Comparison of ENCODE assay signal across 8 cellular contexts in the genomic region with DNA sequence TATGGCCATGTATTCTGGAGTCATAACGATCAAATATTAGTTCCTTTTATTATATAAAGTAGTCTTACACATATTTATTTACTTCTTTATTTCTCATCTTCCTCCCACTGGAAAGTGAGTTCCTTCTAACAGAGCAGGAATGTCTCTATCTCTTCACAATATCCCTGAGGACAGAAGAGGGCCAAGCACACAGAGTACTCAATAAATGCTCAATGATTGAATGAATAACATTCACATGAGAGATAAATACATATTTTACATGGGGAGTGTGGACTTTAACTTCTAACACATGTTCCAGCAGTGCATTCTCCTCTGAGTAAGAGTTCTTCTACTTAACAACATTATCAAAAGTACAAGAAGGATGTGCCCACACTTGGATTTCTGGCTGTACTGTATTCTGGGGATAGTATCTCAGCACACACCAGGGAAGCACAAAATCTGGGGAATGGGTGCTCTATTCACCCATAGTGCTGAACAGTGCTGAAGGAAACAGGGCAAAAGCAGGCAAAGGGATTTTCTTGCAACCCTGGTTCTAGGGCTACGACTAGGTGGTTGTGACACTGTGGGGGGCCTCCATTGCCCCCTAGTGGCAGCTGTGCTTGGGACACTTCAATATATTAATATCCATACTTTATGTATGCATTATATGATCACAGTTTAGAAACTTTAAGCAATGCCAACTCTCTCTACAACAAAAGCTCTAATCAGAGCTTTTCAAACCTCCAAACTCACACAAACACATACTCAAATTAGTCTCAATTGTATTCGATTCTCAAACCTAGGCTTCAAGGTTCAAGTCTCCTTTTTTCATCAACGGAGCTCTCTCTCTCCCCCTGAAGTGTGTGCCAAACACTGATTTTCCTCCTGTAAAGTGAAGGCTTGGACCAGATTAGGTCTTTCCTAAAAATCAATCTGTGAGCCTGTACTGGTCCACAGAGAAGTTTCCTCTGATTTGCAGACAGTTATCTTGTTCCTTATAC.
A peak's percentile ranks its signal among the peaks of the same experiment; 100 is the strongest.
DNase-seq lines count a peak whose midpoint lies in the region; ATAC-seq and TF ChIP-seq lines count a peak whose summit lies in the region.

No MANE protein-coding gene starts in this region.

- H3K36me3 Mint-ChIP-seq in naive B cell: peaks cover 0 to under 1% of the 10 kb centered on the region in 2 donors

- H3K4me1 ChIP-seq in HCT116 (ENCODE audit: control insufficient read depth in 1 of 2, insufficient read depth in 2 of 2, low read length in 2 of 2): no peaks in the 10 kb centered on the region

- CTCF ChIA-PET in HCT116 (lab: Charles Lee): interaction anchor here (0.9 to 3.8 kb wide), 2 partner anchors 19 to 21 kb away, joined by 3 to 18 read pairs; no protein-coding TSS in a partner anchor

- no peaks in the 10 kb centered on the region for H4K20me1 ChIP-seq in HCT116 (ENCODE audit: insufficient read depth)

- peak; percentile 66 for TF ChIP-seq RAD21 in HCT116 (IDR thresholded peaks at IDR 0.05; ENCODE audit: low read depth)

- no peak overlapping the region for H3K27ac Mint-ChIP-seq in naive B cell

- H3K4me3 Mint-ChIP-seq in naive B cell: no peak overlapping the region

- peak; percentile 4 for DNase-seq in NCI-H2196 (lab: John Stamatoyannopoulos, UW; ENCODE audit: unreplicated experiment)
- no peak for DNase-seq in NCI-H2196 treated with DMSO at 0.1 percent for 48 hours (lab: John Stamatoyannopoulos, UW; ENCODE audit: unreplicated experiment)
- DNase-seq in HCT116 (ENCODE audit: low read depth, low spot score): peak; percentile 22
- DNase-seq in MG63: peak; percentile 10
- peak; percentile 56 for DNase-seq in activated CD4-positive, alpha-beta T cell treated with anti-CD3 and anti-CD28 coated beads, Interleukin-2, amount 50 U/mL, for 1 hour
- peak; percentile 22 for DNase-seq in effector CD8-positive, alpha-beta T cell (lab: John Stamatoyannopoulos, UW)
- peak; percentile 38 for DNase-seq in naive B cell
- peak; percentile 37 for DNase-seq in stimulated activated naive CD4-positive, alpha-beta T cell treated with Interleukin-2 at 50 U/mL for 16 hours (lab: John Stamatoyannopoulos, UW)

- intact Hi-C loops in HCT116 (cut with micrococcal nuclease): loop anchor here (1.0 to 5.0 kb wide), 2 partner anchors 225 to 403 kb away; no protein-coding TSS in a partner anchor

- H3K9me2 ChIP-seq in HCT116 (ENCODE audit: insufficient read depth): no peaks in the 10 kb centered on the region

- H3K79me2 ChIP-seq in HCT116 (ENCODE audit: insufficient read depth, low read length): no peaks in the 10 kb centered on the region

- BruUV-seq in HCT116 (replicated peaks; lab: Mats Ljungman, UMichigan): no TSS peak

- RAD21 ChIA-PET in HCT116 (lab: Charles Lee; ENCODE audit: low non-redundant PET in 1 of 2, low total read pairs in 2 of 2, uncharacterized antibody in 2 of 2, unreplicated experiment in 2 of 2): no interaction called here

- H3K4me3 ChIP-seq in HCT116 (replicated peaks in 1 of 2; ENCODE audit: low read depth in 1 of 2, low read length in 2 of 2) (no peak overlapping the region), MG63 (no peak overlapping the region)

- no peak overlapping the region for H3K9ac ChIP-seq in HCT116 (ENCODE audit: low read length)

- peak; percentile 38 to 95 (median 82); a peak in 5 of 6 replicates for TF ChIP-seq CTCF in HCT116 (IDR thresholded peaks at IDR 0.05 in 2 of 3, conservative IDR thresholded peaks at IDR 0.05 in 1 of 3; ENCODE audit: borderline replicate concordance in 1 of 3, insufficient read depth in 1 of 3, low read depth in 2 of 3, low read length in 2 of 3)

- no peaks in the 10 kb centered on the region for H3K27me3 Mint-ChIP-seq in naive B cell

- H3K9me3 Mint-ChIP-seq in naive B cell: no peaks in the 10 kb centered on the region

- peaks cover 10 to 12% (median 10%) of the 10 kb centered on the region in 3 donors for H3K4me1 Mint-ChIP-seq in naive B cell

- no peak overlapping the region for H3K27ac ChIP-seq in HCT116 (ENCODE audit: low read depth, low read length)

- H3K27me3 ChIP-seq in HCT116 (ENCODE audit: insufficient read depth, low read length): no peaks in the 10 kb centered on the region
- H3K27me3 ChIP-seq in MG63: no peaks in the 10 kb centered on the region; the same call in 1 of the 2 replicates

- no peak overlapping the region for H2AFZ ChIP-seq in HCT116 (ENCODE audit: low read depth, low read length, poor library complexity, severe bottlenecking)

- no peak for TF ChIP-seq POLR2A in HCT116 (IDR thresholded peaks at IDR 0.05; ENCODE audit: borderline replicate concordance, extremely low read depth, insufficient read depth, insufficient read length)

- POLR2A ChIA-PET in HCT116 (lab: Charles Lee): no interaction called here

- H3K4me2 ChIP-seq in HCT116 (ENCODE audit: low read length): no peak overlapping the region

- H3K9me3 ChIP-seq in HCT116 (ENCODE audit: control insufficient read depth in 1 of 2, insufficient read depth in 1 of 2, low read depth in 1 of 2, low read length in 2 of 2): no peaks in the 10 kb centered on the region
- H3K9me3 ChIP-seq in MG63: no peaks in the 10 kb centered on the region

- ATAC-seq in HCT116 (peak; percentile 86), naive B cell (ENCODE audit: low read depth in 2 of 2) (peak; percentile 51 to 83)

- H3K36me3 ChIP-seq in HCT116 (ENCODE audit: control insufficient read depth in 1 of 2, insufficient read depth in 2 of 2, low read length in 2 of 2) (no peaks in the 10 kb centered on the region), MG63 (no peaks in the 10 kb centered on the region)

TF ChIP-seq in HCT116, 20 proteins besides CTCF, POLR2A, EP300 and RAD21:
- TF ChIP-seq, protein P1, sequence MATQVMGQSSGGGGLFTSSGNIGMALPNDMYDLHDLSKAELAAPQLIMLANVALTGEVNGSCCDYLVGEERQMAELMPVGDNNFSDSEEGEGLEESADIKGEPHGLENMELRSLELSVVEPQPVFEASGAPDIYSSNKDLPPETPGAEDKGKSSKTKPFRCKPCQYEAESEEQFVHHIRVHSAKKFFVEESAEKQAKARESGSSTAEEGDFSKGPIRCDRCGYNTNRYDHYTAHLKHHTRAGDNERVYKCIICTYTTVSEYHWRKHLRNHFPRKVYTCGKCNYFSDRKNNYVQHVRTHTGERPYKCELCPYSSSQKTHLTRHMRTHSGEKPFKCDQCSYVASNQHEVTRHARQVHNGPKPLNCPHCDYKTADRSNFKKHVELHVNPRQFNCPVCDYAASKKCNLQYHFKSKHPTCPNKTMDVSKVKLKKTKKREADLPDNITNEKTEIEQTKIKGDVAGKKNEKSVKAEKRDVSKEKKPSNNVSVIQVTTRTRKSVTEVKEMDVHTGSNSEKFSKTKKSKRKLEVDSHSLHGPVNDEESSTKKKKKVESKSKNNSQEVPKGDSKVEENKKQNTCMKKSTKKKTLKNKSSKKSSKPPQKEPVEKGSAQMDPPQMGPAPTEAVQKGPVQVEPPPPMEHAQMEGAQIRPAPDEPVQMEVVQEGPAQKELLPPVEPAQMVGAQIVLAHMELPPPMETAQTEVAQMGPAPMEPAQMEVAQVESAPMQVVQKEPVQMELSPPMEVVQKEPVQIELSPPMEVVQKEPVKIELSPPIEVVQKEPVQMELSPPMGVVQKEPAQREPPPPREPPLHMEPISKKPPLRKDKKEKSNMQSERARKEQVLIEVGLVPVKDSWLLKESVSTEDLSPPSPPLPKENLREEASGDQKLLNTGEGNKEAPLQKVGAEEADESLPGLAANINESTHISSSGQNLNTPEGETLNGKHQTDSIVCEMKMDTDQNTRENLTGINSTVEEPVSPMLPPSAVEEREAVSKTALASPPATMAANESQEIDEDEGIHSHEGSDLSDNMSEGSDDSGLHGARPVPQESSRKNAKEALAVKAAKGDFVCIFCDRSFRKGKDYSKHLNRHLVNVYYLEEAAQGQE (IDR thresholded peaks at IDR 0.05; ENCODE audit: low read depth): no peak
- TF ChIP-seq SIN3A (IDR thresholded peaks at IDR 0.05; ENCODE audit: low read depth) (no peak), SP1 (IDR thresholded peaks at IDR 0.05; ENCODE audit: low read depth) (no peak), JUND (IDR thresholded peaks at IDR 0.05) (no peak), EZH2 (IDR thresholded peaks at IDR 0.05) (no peak), EZH2phosphoT487 (IDR thresholded peaks at IDR 0.05; ENCODE audit: borderline replicate concordance) (no peak), TCF7L2 (IDR thresholded peaks at IDR 0.05; ENCODE audit: borderline replicate concordance, extremely low read depth, insufficient read depth, insufficient read length) (no peak), CEBPB (IDR thresholded peaks at IDR 0.05; ENCODE audit: low read depth) (no peak), FOSL1 (IDR thresholded peaks at IDR 0.05; ENCODE audit: low read depth) (no peak), SRF (IDR thresholded peaks at IDR 0.05; ENCODE audit: low read depth) (no peak), ELF1 (IDR thresholded peaks at IDR 0.05; ENCODE audit: borderline replicate concordance, low read depth) (no peak), YY1 (IDR thresholded peaks at IDR 0.05; ENCODE audit: extremely low read depth, insufficient replicate concordance, low read depth, low read length) (no peak)
- TF ChIP-seq, protein P2, sequence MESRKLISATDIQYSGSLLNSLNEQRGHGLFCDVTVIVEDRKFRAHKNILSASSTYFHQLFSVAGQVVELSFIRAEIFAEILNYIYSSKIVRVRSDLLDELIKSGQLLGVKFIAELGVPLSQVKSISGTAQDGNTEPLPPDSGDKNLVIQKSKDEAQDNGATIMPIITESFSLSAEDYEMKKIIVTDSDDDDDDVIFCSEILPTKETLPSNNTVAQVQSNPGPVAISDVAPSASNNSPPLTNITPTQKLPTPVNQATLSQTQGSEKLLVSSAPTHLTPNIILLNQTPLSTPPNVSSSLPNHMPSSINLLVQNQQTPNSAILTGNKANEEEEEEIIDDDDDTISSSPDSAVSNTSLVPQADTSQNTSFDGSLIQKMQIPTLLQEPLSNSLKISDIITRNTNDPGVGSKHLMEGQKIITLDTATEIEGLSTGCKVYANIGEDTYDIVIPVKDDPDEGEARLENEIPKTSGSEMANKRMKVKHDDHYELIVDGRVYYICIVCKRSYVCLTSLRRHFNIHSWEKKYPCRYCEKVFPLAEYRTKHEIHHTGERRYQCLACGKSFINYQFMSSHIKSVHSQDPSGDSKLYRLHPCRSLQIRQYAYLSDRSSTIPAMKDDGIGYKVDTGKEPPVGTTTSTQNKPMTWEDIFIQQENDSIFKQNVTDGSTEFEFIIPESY (IDR thresholded peaks at IDR 0.05; ENCODE audit: extremely low read depth, insufficient replicate concordance, low read length): no peak
- TF ChIP-seq, protein P3, sequence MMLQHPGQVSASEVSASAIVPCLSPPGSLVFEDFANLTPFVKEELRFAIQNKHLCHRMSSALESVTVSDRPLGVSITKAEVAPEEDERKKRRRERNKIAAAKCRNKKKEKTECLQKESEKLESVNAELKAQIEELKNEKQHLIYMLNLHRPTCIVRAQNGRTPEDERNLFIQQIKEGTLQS (IDR thresholded peaks at IDR 0.05): no peak
- TF ChIP-seq, protein P4, sequence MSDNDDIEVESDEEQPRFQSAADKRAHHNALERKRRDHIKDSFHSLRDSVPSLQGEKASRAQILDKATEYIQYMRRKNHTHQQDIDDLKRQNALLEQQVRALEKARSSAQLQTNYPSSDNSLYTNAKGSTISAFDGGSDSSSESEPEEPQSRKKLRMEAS (IDR thresholded peaks at IDR 0.05): no peak
